21 cellular contexts compared by ENCODE assay signal in genomic region chr6:43940071-43940392, GRCh38.
"Had no signal": no experiment of that assay in that cellular context is flagged by ENCODE, and none has a peak within 500 bp of the region (broad histone marks: within the 10 kb centered on the region; RNA-seq: fewer than 3 reads in every experiment).

No MANE protein-coding gene starts in this region.

- ATAC-seq: gastroesophageal sphincter; left lobe of liver; mucosa of descending colon; naive thymus-derived CD8-positive, alpha-beta T cell; right cardiac atrium; stimulated activated memory B cell treated with anti-CD40 and anti-IgM and Interleukin-4, amounts not matched to agents 10 μg/mL and 1 μg/mL and 100 μg/mL, for 72 hours; stimulated activated naive CD8-positive, alpha-beta T cell treated with anti-CD3 and anti-CD28 coated beads, Interleukin-15, amount 100 ng/mL, for 72 hours had no signal

- H3K27me3 ChIP-seq: dorsolateral prefrontal cortex, esophagus muscularis mucosa, gastroesophageal sphincter, ovary, transverse colon had no signal

- FAIRE-seq: urothelium cell line had no signal

- DNase-seq: cortex of kidney; effector CD8-positive, alpha-beta T cell; glutamatergic neuron; mammary epithelial cell; mucosa of descending colon; naive thymus-derived CD8-positive, alpha-beta T cell; right cardiac atrium; stimulated activated CD4-positive, alpha-beta T cell treated with anti-CD3 and anti-CD28 coated beads, Interleukin-15, amount 100 ng/mL, for 24 hours; stimulated activated CD4-positive, alpha-beta T cell treated with anti-CD3 and anti-CD28 coated beads, Interleukin-1b, Interleukin-23, amount 100 ng/mL, for 48 hours; stimulated activated CD4-positive, alpha-beta T cell treated with anti-CD3 and anti-CD28 coated beads, Interleukin-4, amount 100 ng/mL, for 24 hours; transverse colon had no signal

- H3K36me3 ChIP-seq: esophagus muscularis mucosa, gastroesophageal sphincter, ovary, thoracic aorta, transverse colon had no signal

- H3K27ac ChIP-seq: dorsolateral prefrontal cortex, epithelial cell of prostate, esophagus muscularis mucosa, gastroesophageal sphincter, ovary, thoracic aorta, transverse colon had no signal

- H3K9me3 ChIP-seq: mucosa of descending colon, ovary had no signal

- H3K4me3 ChIP-seq: dorsolateral prefrontal cortex, esophagus muscularis mucosa, gastroesophageal sphincter, mucosa of descending colon, ovary, thoracic aorta, transverse colon had no signal

- H3K4me1 ChIP-seq: esophagus muscularis mucosa, gastroesophageal sphincter, transverse colon had no signal
